10 cellular contexts compared by ENCODE assay signal in genomic region chr2:134402385-134402784, GRCh38.
A peak's percentile ranks its signal among the peaks of the same experiment; 100 is the strongest.
DNase-seq lines count a peak whose midpoint lies in the region; ATAC-seq and TF ChIP-seq lines count a peak whose summit lies in the region.
"Had no signal": no experiment of that assay in that cellular context is flagged by ENCODE, and none has a peak within 500 bp of the region (broad histone marks: within the 10 kb centered on the region; RNA-seq: fewer than 3 reads in every experiment).

No MANE protein-coding gene starts in this region.

- DNase-seq in Kasumi-1 (lab: John Stamatoyannopoulos, UW) (peak; percentile 45 to 56), ascending aorta (ENCODE audit: low spot score in 2 of 2) (peak in 1 of 2 donors; percentile 71), right cardiac atrium (peak; percentile 55 to 71 (median 68)), testis (peak; percentile 41), HK-2 (ENCODE audit: unreplicated experiment) (no peak), OCI-M2 (lab: John Stamatoyannopoulos, UW; ENCODE audit: unreplicated experiment) (no peak)
- DNase-seq: erythroblast, naive B cell had no signal

- 12% methylated on average over 1 of the region's 1 CpG for WGBS in right cardiac atrium
- 41 to 75% methylated on average over 1 of the region's 1 CpG for WGBS in testis, 2 donors

- H3K4me1 ChIP-seq in ascending aorta = peaks cover 8 to 27% of the 10 kb centered on the region in 2 donors
- peaks cover 12% of the 10 kb centered on the region for H3K4me1 ChIP-seq in right cardiac atrium (ENCODE audit: control insufficient read depth, insufficient read depth, low read length)
- no peaks in the 10 kb centered on the region for H3K4me1 ChIP-seq in testis

- H3K9me3 ChIP-seq in ascending aorta (no peaks in the 10 kb centered on the region), right cardiac atrium (ENCODE audit: control insufficient read depth, low read length) (no peaks in the 10 kb centered on the region), testis (no peaks in the 10 kb centered on the region)

- H3K4me3 ChIP-seq in ascending aorta (no peak overlapping the region), right cardiac atrium (ENCODE audit: low read length) (no peak overlapping the region), testis (no peak overlapping the region)

- TF ChIP-seq CTCF in ascending aorta (IDR thresholded peaks at IDR 0.05) (no peak), testis (IDR thresholded peaks at IDR 0.05) (no peak)

- no peak for TF ChIP-seq POLR2A in testis (IDR thresholded peaks at IDR 0.05)

- H3K27me3 ChIP-seq in ascending aorta = no peaks in the 10 kb centered on the region
- H3K27me3 ChIP-seq in right cardiac atrium (ENCODE audit: control insufficient read depth, insufficient read depth) = no peaks in the 10 kb centered on the region
- H3K27me3 ChIP-seq in testis = no peaks in the 10 kb centered on the region

- H3K36me3 ChIP-seq in ascending aorta (no peaks in the 10 kb centered on the region), testis (ENCODE audit: low read depth, missing control alignments) (no peaks in the 10 kb centered on the region)

- intact Hi-C loops in ascending aorta (cut with DNase I) (no loop called here), right cardiac atrium (cut with DNase I) (loop anchor here in 2 of 4 donors (5.0 to 10.0 kb wide), 3 partner anchors 148 to 285 kb away; partner anchors contain the start of gene MGAT5 (in 1 of the 2)), testis (cut with DNase I; ENCODE audit: low total_unique reads) (no loop called here)

- peak overlapping the region; percentile 72 to 77 for H3K27ac ChIP-seq in ascending aorta
- no peak overlapping the region for H3K27ac ChIP-seq in right cardiac atrium (ENCODE audit: low read length)
- peak overlapping the region in 1 of 2 donors; percentile 41 for H3K27ac ChIP-seq in testis

- peak; percentile 86 to 89 for ATAC-seq in right cardiac atrium
- no peak for ATAC-seq in HG02610 (IDR thresholded peaks at IDR 0.05; ENCODE audit: unreplicated experiment)
- ATAC-seq: activated naive CD4-positive, alpha-beta T cell treated with anti-CD3 and anti-CD28 coated beads, Interleukin-2, amount 50 U/mL, for 72 hours had no signal

Comparison
In these comparisons a context has a peak if more than half of its experiments do, and no peak if none do; other contexts are left out.
1. DNase-seq: peak in Kasumi-1 (2 of 2), right cardiac atrium (3 of 3) and testis (single experiment); none in HK-2 (single experiment) and OCI-M2 (single experiment).